ENCODE assay signal across 14 cellular contexts in the genomic region with DNA sequence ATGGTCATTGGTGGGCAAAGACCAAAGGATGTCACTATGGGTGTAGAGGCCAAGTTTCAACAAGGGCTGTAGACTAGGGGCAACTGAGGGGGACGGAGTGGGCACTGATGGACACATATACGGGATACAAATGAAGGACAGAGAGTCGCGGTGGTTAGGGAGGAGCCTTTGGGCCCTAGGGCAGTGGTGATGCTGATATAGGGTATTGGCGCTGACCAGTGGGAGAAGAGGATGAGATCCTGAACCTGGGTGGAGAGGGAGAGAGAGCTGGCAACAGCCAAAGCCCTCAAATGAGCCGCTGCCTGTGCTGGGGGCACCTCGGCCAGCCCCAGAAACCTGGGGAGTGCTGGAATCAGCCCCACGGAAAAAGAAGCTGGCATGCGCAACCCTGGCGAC. TPM values are rescaled to one million over a fixed set of nuclear protein-coding genes. Genes with fewer than 3 reads are reported as not detected.
A peak's percentile ranks its signal among the peaks of the same experiment; 100 is the strongest.
DNase-seq lines count a peak whose midpoint lies in the region; ATAC-seq, FAIRE-seq and TF ChIP-seq lines count a peak whose summit lies in the region.
"Had no signal": no experiment of that assay in that cellular context is flagged by ENCODE, and none has a peak within 500 bp of the region (broad histone marks: within the 10 kb centered on the region; RNA-seq: fewer than 3 reads in every experiment).

No MANE protein-coding gene starts in this region.

- H3K4me3 Mint-ChIP-seq in activated B cell treated with CpG ODN at 0.5 μM for 24 hours (peak overlapping the region; percentile 16), mesothelial cell of epicardium (peak overlapping the region; percentile 48)

- no peak for TF ChIP-seq CTCF in HepG2 (CRISPR knock-in tag; IDR thresholded peaks at IDR 0.05)
- no peak for TF ChIP-seq CTCF in right lobe of liver (IDR thresholded peaks at IDR 0.05)
- no peak for TF ChIP-seq CTCF in activated B cell treated with CpG ODN at 0.5 μM for 24 hours (IDR thresholded peaks at IDR 0.05)
- TF ChIP-seq CTCF in mesothelial cell of epicardium (IDR thresholded peaks at IDR 0.05; ENCODE audit: unreplicated experiment), result no peak
- TF ChIP-seq CTCF in GM13976 (IDR thresholded peaks at IDR 0.05; ENCODE audit: borderline replicate concordance, control extremely low read depth, extremely low read depth, insufficient read depth, missing control alignments), result no peak

- H4K20me1 ChIP-seq in HepG2 (ENCODE audit: insufficient read depth, low read length), result peaks cover 8% of the 10 kb centered on the region; the same call in 1 of the 2 replicates

- H3K36me3 Mint-ChIP-seq in activated B cell treated with CpG ODN at 0.5 μM for 24 hours (ENCODE audit: low read depth) (no peaks in the 10 kb centered on the region), mesothelial cell of epicardium (no peaks in the 10 kb centered on the region)

- no peak for DNase-seq in HepG2 (ENCODE audit: low spot score)
- DNase-seq in right lobe of liver, result no peak
- DNase-seq in activated B cell treated with CpG ODN at 0.5 μM for 24 hours, result no peak
- no peak for DNase-seq in mesothelial cell of epicardium (ENCODE audit: low spot score in 2 of 2, unreplicated experiment in 2 of 2)
- no peak for DNase-seq in nucleus accumbens (lab: John Stamatoyannopoulos, UW)
- DNase-seq in GM13976 (ENCODE audit: low spot score), result no peak
- DNase-seq: brain microvascular endothelial cell, NCI-H446 treated with DMSO at 0.1 percent for 48 hours had no signal

- ATAC-seq in HepG2, result peak; percentile 2
- no peak for ATAC-seq in right lobe of liver
- no peak for ATAC-seq in activated B cell treated with CpG ODN at 0.5 μM for 24 hours (ENCODE audit: low read depth)
- no peak for ATAC-seq in GM19035 (IDR thresholded peaks at IDR 0.05; ENCODE audit: unreplicated experiment)
- no peak for ATAC-seq in GM21529 (IDR thresholded peaks at IDR 0.05; ENCODE audit: unreplicated experiment)

- H3K27ac Mint-ChIP-seq in activated B cell treated with CpG ODN at 0.5 μM for 24 hours, result no peak overlapping the region
- no peak overlapping the region for H3K27ac Mint-ChIP-seq in mesothelial cell of epicardium

- TF ChIP-seq RAD21 in HepG2 (CRISPR knock-in tag; IDR thresholded peaks at IDR 0.05), result no peak

- peak overlapping the region; percentile 93; the same call in 1 of the 2 replicates for H3K4me2 ChIP-seq in HepG2 (ENCODE audit: low read depth, low read length)

- in situ Hi-C loops in HepG2 (cut with HindIII; ENCODE audit: extremely low pct_ligation_motif_present, low pct_unique_long_range_greater_than_20kb), result no loop called here
- in situ Hi-C loops in GM13976 (cut with MboI; ENCODE audit: low sequenced_read_pairs, unreplicated experiment), result no loop called here

- H3K4me1 ChIP-seq in HepG2 (ENCODE audit: insufficient read depth, low read length) (peaks cover 8% of the 10 kb centered on the region; the same call in 1 of the 2 replicates), right lobe of liver (peaks cover 0 to 25% (median 4%) of the 10 kb centered on the region in 4 donors)

- no peak overlapping the region for H3K4me3 ChIP-seq in HepG2 (replicated peaks in 1 of 3; ENCODE audit: insufficient read depth in 1 of 3, low read depth in 2 of 3, low read length in 3 of 3)
- no peak overlapping the region for H3K4me3 ChIP-seq in right lobe of liver
- H3K4me3 ChIP-seq: ovary had no signal

- H3K27me3 Mint-ChIP-seq in activated B cell treated with CpG ODN at 0.5 μM for 24 hours, result peaks cover 61% of the 10 kb centered on the region
- H3K27me3 Mint-ChIP-seq in mesothelial cell of epicardium (ENCODE audit: low read depth), result peaks cover 90% of the 10 kb centered on the region

- intact Hi-C loops in HepG2 (cut with micrococcal nuclease; ENCODE audit: unreplicated experiment), result loop anchor here (1.0 to 2.0 kb wide), 4 partner anchors 18 to 132 kb away; no protein-coding TSS in a partner anchor
- intact Hi-C loops in right lobe of liver (cut with DNase I), result loop anchor here in 1 of 2 donors (10.0 kb wide), 1 partner anchor 48 kb away; no protein-coding TSS in a partner anchor
- intact Hi-C loops in activated B cell treated with CpG ODN at 0.5 μM for 24 hours (cut with micrococcal nuclease), result loop anchor here (1.0 to 10.0 kb wide), 4 partner anchors 43 to 258 kb away; no protein-coding TSS in a partner anchor

- no peaks in the 10 kb centered on the region for H3K9me3 ChIP-seq in HepG2 (ENCODE audit: low read length)
- no peaks in the 10 kb centered on the region for H3K9me3 ChIP-seq in right lobe of liver
- H3K9me3 ChIP-seq: ovary had no signal

- no peaks in the 10 kb centered on the region for H3K9me3 Mint-ChIP-seq in activated B cell treated with CpG ODN at 0.5 μM for 24 hours
- no peaks in the 10 kb centered on the region for H3K9me3 Mint-ChIP-seq in mesothelial cell of epicardium

- H3K27me3 ChIP-seq in HepG2 (ENCODE audit: control insufficient read depth in 1 of 2, insufficient read depth in 2 of 2, low read length in 2 of 2), result peaks cover 43 to 91% of the 10 kb centered on the region in 2 experiments
- peaks cover 0 to 17% of the 10 kb centered on the region in 2 donors for H3K27me3 ChIP-seq in right lobe of liver
- H3K27me3 ChIP-seq: ovary had no signal

- POLR2A ChIA-PET in HepG2 (lab: Yijun Ruan, JAX) (interaction anchor here (1.4 kb wide), 1 partner anchor 57 kb away, joined by 5 read pairs; no protein-coding TSS in a partner anchor), activated B cell treated with CpG ODN at 0.5 μM for 24 hours (lab: Charles Lee) (interaction anchor here (0.6 to 0.7 kb wide), 4 partner anchors 43 to 494 kb away, joined by 3 to 6 read pairs (median 3); a partner anchor contains a TSS)

- no peak overlapping the region for H2AFZ ChIP-seq in HepG2 (ENCODE audit: low read length)

- H3K4me1 Mint-ChIP-seq in activated B cell treated with CpG ODN at 0.5 μM for 24 hours (peaks cover 5% of the 10 kb centered on the region), mesothelial cell of epicardium (peaks cover under 1% of the 10 kb centered on the region)

- CTCF ChIA-PET in HepG2 (lab: Yijun Ruan, JAX; ENCODE audit: low intra/inter-chr PET ratio, low total read pairs), result interaction anchor here (1.8 to 2.8 kb wide), 3 partner anchors 18 to 131 kb away, joined by 10 to 16 read pairs (median 16); no protein-coding TSS in a partner anchor
- CTCF ChIA-PET in activated B cell treated with CpG ODN at 0.5 μM for 24 hours (lab: Charles Lee), result interaction anchor here (0.7 to 2.0 kb wide), 14 partner anchors 8 to 374 kb away, joined by 3 to 16 read pairs (median 4); a partner anchor contains a TSS

- 0 out of 4 replicates have a peak, but pooled peaks of 1 of the 2 experiments have one; percentile 2 for TF ChIP-seq EP300 in HepG2 (IDR thresholded peaks at IDR 0.05; ENCODE audit: low read depth in 2 of 2, low read length in 2 of 2)
- no peak for TF ChIP-seq EP300 in HepG2 (CRISPR knock-in tag; IDR thresholded peaks at IDR 0.05; ENCODE audit: borderline replicate concordance)

- FAIRE-seq in HepG2 (lab: Jason Lieb, UNC), result no peak

- 14% methylated on average over 10 of the region's 10 CpGs for WGBS in HepG2 (ENCODE audit: low lambda C conversion rate)
- 12% methylated on average over 8 of the region's 10 CpGs for WGBS in right lobe of liver (ENCODE audit: insufficient coverage, low coverage, low lambda C conversion rate, missing lambda C conversion rate)

- H3K9ac ChIP-seq in HepG2 (ENCODE audit: insufficient read depth, low read depth, low read length), result no peak overlapping the region

- no peaks in the 10 kb centered on the region for H3K36me3 ChIP-seq in HepG2 (replicated peaks in 1 of 2; ENCODE audit: control insufficient read depth in 1 of 2, insufficient read depth in 2 of 2, low read length in 2 of 2)
- no peaks in the 10 kb centered on the region for H3K36me3 ChIP-seq in right lobe of liver
- H3K36me3 ChIP-seq: brain microvascular endothelial cell, ovary had no signal

- no peaks in the 10 kb centered on the region for H3K79me2 ChIP-seq in HepG2 (ENCODE audit: insufficient read depth, low read length)

- no peak overlapping the region for H3K27ac ChIP-seq in HepG2 (ENCODE audit: extremely low read length, insufficient read depth, low read length)
- no peak overlapping the region for H3K27ac ChIP-seq in right lobe of liver
- H3K27ac ChIP-seq: brain microvascular endothelial cell, ovary had no signal

- TF ChIP-seq POLR2A in HepG2 (IDR thresholded peaks at IDR 0.05; ENCODE audit: insufficient read depth in 1 of 2, low read depth in 2 of 2, low read length in 2 of 2) (no peak), right lobe of liver (IDR thresholded peaks at IDR 0.05) (no peak)

- no TSS peak for BruUV-seq in HepG2 (replicated peaks; lab: Mats Ljungman, UMichigan)

RNA-seq across cellular contexts. Expression of a gene that starts 1.6 kb away (rescaled TPM):
- not detected in 2 replicates for total RNA-seq in HepG2 (2016; rRNA removed; fragmentation: Illumina TruSeq; extraction: Trizol)
- not detected in 2 replicates for total RNA-seq in HepG2 (2016; cell fraction: cytosol; rRNA removed; fragmentation: Illumina TruSeq; extraction: Trizol; ENCODE audit: low read depth)
- total RNA-seq in HepG2 (2016; cell fraction: insoluble cytoplasmic fraction; rRNA removed; fragmentation: Illumina TruSeq; extraction: Trizol), result not detected in 2 replicates
- total RNA-seq in HepG2 (2016; cell fraction: membrane; rRNA removed; fragmentation: Illumina TruSeq; extraction: Trizol), result not detected in 2 replicates
- not detected in 2 replicates for total RNA-seq in HepG2 (2016; cell fraction: nucleus; rRNA removed; fragmentation: Illumina TruSeq; extraction: Trizol)
- polyA plus RNA-seq in HepG2 (2011; rRNA removed), result not detected in 2 replicates
- not detected in 2 replicates for polyA plus RNA-seq in HepG2 (2011; cell fraction: cytosol; rRNA removed)
- polyA plus RNA-seq in HepG2 (2011; cell fraction: nucleus; rRNA removed), result 0.10 TPM in 1 of 2 replicates, not detected in the other
- polyA plus RNA-seq in HepG2 (2012), result not detected in 2 replicates
- polyA plus RNA-seq in HepG2 (2016; cell fraction: cytosol; fragmentation: Illumina TruSeq; extraction: Trizol; ENCODE audit: low read depth), result not detected in 2 replicates
- not detected in 2 replicates for polyA plus RNA-seq in HepG2 (2016; cell fraction: insoluble cytoplasmic fraction; fragmentation: Illumina TruSeq; extraction: Trizol; ENCODE audit: low read depth)
- not detected in 2 replicates for polyA plus RNA-seq in HepG2 (2016; cell fraction: membrane; fragmentation: Illumina TruSeq; extraction: Trizol; ENCODE audit: low read depth)
- not detected in 2 replicates for polyA plus RNA-seq in HepG2 (2016; cell fraction: nucleus; fragmentation: Illumina TruSeq; extraction: Trizol; ENCODE audit: insufficient read depth, low read depth)
- 0.04 TPM in 1 of 2 replicates, not detected in the other for polyA minus RNA-seq in HepG2 (2011; rRNA and poly(A)+ RNA removed; ENCODE audit: low replicate concordance)
- polyA minus RNA-seq in HepG2 (2011; cell fraction: cytosol; rRNA and poly(A)+ RNA removed), result not detected in 2 replicates
- polyA minus RNA-seq in HepG2 (2011; cell fraction: nucleus; rRNA and poly(A)+ RNA removed), result not detected in 2 replicates
- not detected for total RNA-seq in right lobe of liver
- total RNA-seq in activated B cell treated with CpG ODN at 0.5 μM for 24 hours, result 0.09 TPM in 1 of 2 replicates, not detected in the other
- total RNA-seq in mesothelial cell of epicardium, result 0.14 to 0.18 TPM in 2 of 3 replicates, not detected in the other
- total RNA-seq: OCI-LY7, smooth muscle cell, subcutaneous adipose tissue had no signal
- polyA plus RNA-seq: smooth muscle cell had no signal
